In the genomic region with DNA sequence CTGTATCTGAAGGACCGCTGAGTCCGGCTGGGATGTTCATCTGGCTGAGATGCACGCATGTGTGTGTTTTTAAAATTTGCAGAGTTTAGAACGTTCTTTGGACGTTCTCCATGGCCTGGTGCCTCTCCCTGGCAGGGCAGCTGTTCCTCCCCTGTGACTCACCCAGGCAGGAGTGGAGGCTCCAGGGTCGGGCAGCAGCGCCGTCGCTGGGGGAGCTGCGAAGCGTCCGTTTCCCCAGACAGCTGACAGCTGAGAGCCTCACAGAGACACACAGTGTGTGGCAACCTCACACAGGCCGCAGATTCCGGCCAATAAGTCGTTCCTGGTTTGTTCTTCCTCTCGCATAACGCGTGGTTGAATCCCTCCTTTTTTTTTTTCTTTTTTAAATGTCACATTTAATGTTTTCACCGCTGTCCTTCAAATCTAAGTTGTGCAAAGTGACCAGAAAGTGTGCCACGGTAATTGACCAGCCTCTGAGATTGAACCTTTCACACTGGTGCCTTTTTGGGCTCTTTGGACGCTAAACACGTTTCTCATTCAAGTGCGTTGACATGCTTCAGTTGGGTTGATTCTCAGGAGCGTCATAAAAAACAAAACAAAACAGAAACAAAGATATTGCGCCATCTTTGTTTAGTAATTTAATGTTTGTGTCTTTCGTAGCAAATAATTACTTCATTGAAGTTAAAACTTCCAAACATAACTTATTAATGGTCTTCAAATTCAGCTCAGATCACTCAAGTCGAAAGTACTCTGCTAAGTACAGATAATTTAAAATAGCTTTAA, we compare ENCODE assay signal across 9 cellular contexts.
A peak's percentile ranks its signal among the peaks of the same experiment; 100 is the strongest.
DNase-seq lines count a peak whose midpoint lies in the region; ATAC-seq and TF ChIP-seq lines count a peak whose summit lies in the region.
"Had no signal": no experiment of that assay in that cellular context is flagged by ENCODE, and none has a peak within 500 bp of the region (broad histone marks: within the 10 kb centered on the region; RNA-seq: fewer than 3 reads in every experiment).

No MANE protein-coding gene starts in this region.

- ATAC-seq in aorta (ENCODE audit: low FRiP score) (peak; percentile 88), HG02763 (IDR thresholded peaks at IDR 0.05; ENCODE audit: unreplicated experiment) (no peak)

- no peak overlapping the region for H2BK12ac ChIP-seq in mesenchymal stem cell (ENCODE audit: low read length in 2 of 2)

- H2BK5ac ChIP-seq in mesenchymal stem cell (ENCODE audit: low read depth, low read length, poor library complexity, severe bottlenecking): no peak overlapping the region

- no peak overlapping the region for H2AK5ac ChIP-seq in mesenchymal stem cell (ENCODE audit: low read length, severe bottlenecking)

- DNase-seq in NCI-H2171 treated with DMSO at 0.1 percent for 48 hours (lab: John Stamatoyannopoulos, UW) (peak; percentile 55), NCI-H2171 (lab: John Stamatoyannopoulos, UW) (no peak), coronary artery (ENCODE audit: low spot score) (peak; percentile 89), mesenchymal stem cell (peak; percentile 67), aorta (peak; percentile 82 to 87), NAMALWA (ENCODE audit: low spot score) (no peak)
- no peak for DNase-seq in central memory CD4-positive, alpha-beta T cell

- H3K27me3 ChIP-seq in mesenchymal stem cell (ENCODE audit: control insufficient read depth in 1 of 2, insufficient read depth in 1 of 2, low read length in 2 of 2) (no peaks in the 10 kb centered on the region), aorta (ENCODE audit: control insufficient read depth in 1 of 2, insufficient read depth in 2 of 2, low read length in 1 of 2) (no peaks in the 10 kb centered on the region)

- no peak overlapping the region for H2BK120ac ChIP-seq in mesenchymal stem cell (ENCODE audit: low read depth, low read length)

- WGBS in mesenchymal stem cell: 62% methylated on average over 24 of the region's 27 CpGs
- 35 to 37% methylated on average over 27 of the region's 27 CpGs for WGBS in aorta, 2 donors

- H3K36me3 ChIP-seq in mesenchymal stem cell (ENCODE audit: control insufficient read depth in 1 of 2, insufficient read depth in 2 of 2, low read depth in 1 of 2, low read length in 2 of 2) (peaks cover 0 to 16% of the 10 kb centered on the region in 2 experiments), aorta (ENCODE audit: control insufficient read depth in 1 of 2, insufficient read depth in 2 of 2, low read length in 1 of 2) (no peaks in the 10 kb centered on the region)

- intact Hi-C loops in aorta (cut with DNase I): no loop called here

- H3K4me3 ChIP-seq in coronary artery (no peak overlapping the region), mesenchymal stem cell (ENCODE audit: insufficient read depth in 1 of 2, low read depth in 1 of 2, low read length in 2 of 2) (peak overlapping the region in 1 of 2 experiments; percentile 61), aorta (ENCODE audit: low read length in 2 of 2) (no peak overlapping the region)

- H3K79me1 ChIP-seq in mesenchymal stem cell (replicated peaks; ENCODE audit: low read length, poor library complexity, severe bottlenecking): no peaks in the 10 kb centered on the region

- peak overlapping the region; percentile 77 for H3K9ac ChIP-seq in mesenchymal stem cell (ENCODE audit: low read length)

- H3K4me1 ChIP-seq in mesenchymal stem cell (ENCODE audit: control insufficient read depth, insufficient read depth, low read depth, low read length) (peaks cover 3% of the 10 kb centered on the region), aorta (ENCODE audit: control insufficient read depth in 1 of 2, insufficient read depth in 2 of 2, low read length in 2 of 2) (no peaks in the 10 kb centered on the region)

- no peak overlapping the region for H4K8ac ChIP-seq in mesenchymal stem cell (ENCODE audit: low read length)

- H3K27ac ChIP-seq in coronary artery (peak overlapping the region in 1 of 2 donors; percentile 38), mesenchymal stem cell (ENCODE audit: low read length, poor library complexity, severe bottlenecking) (no peak overlapping the region), aorta (ENCODE audit: low read depth in 1 of 2, low read length in 2 of 2) (no peak overlapping the region)
- H3K27ac ChIP-seq: epithelial cell of prostate had no signal

- no peak overlapping the region for H3K23ac ChIP-seq in mesenchymal stem cell (ENCODE audit: low read length in 2 of 2)

- H3K14ac ChIP-seq in mesenchymal stem cell (ENCODE audit: low read length in 2 of 2): no peak overlapping the region

- no peak overlapping the region for H3K4ac ChIP-seq in mesenchymal stem cell (ENCODE audit: low read depth in 1 of 2, low read length in 2 of 2)

- H4K91ac ChIP-seq in mesenchymal stem cell (ENCODE audit: low read length): no peak overlapping the region

- no peak for TF ChIP-seq CTCF in coronary artery (IDR thresholded peaks at IDR 0.05)

- H2AFZ ChIP-seq in mesenchymal stem cell (ENCODE audit: low read depth, low read length): no peak overlapping the region

- H3K4me2 ChIP-seq in mesenchymal stem cell (ENCODE audit: low read length, poor library complexity, severe bottlenecking): no peak overlapping the region

- H2BK15ac ChIP-seq in mesenchymal stem cell (ENCODE audit: low read depth, poor library complexity, severe bottlenecking): no peak overlapping the region

- no peaks in the 10 kb centered on the region for H3K9me3 ChIP-seq in mesenchymal stem cell (ENCODE audit: control insufficient read depth, low read length)
- H3K9me3 ChIP-seq in aorta (ENCODE audit: control insufficient read depth, low read length): no peaks in the 10 kb centered on the region

- H3K18ac ChIP-seq in mesenchymal stem cell (ENCODE audit: low read depth in 1 of 2, low read length in 2 of 2): no peak overlapping the region

Comparison
In these comparisons a context has a peak if more than half of its experiments do, and no peak if none do; other contexts are left out.
1. DNase-seq: peak in NCI-H2171 treated with DMSO at 0.1 percent for 48 hours (single experiment), coronary artery (single experiment), mesenchymal stem cell (single experiment) and aorta (2 of 2); none in NCI-H2171 (single experiment), central memory CD4-positive, alpha-beta T cell (single experiment) and NAMALWA (single experiment).